34 cellular contexts compared by ENCODE assay signal in the genomic region with DNA sequence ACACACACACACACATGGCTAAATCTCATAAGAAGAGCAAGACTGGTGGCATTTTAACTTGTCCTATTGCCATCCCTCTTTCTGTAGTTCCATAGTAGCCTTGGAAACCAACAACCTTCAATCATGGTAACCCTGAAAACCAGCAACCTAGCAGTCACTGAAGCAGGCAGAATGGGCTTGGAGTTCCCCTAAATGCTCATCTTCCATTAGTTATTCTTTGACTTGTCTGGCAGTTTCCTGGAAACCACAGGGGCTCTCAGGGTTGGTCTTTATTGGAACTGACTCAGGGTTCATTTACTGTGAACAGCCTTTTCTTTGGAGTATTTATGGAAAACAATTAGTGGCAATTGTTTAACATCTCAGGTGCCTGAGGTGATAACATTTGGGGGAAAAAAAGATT. TPM values are rescaled to one million over a fixed set of nuclear protein-coding genes. Genes with fewer than 3 reads are reported as not detected.
DNase-seq lines count a peak whose midpoint lies in the region; ATAC-seq and TF ChIP-seq lines count a peak whose summit lies in the region.
"Had no signal": no experiment of that assay in that cellular context is flagged by ENCODE, and none has a peak within 500 bp of the region (broad histone marks: within the 10 kb centered on the region; RNA-seq: fewer than 3 reads in every experiment).

No MANE protein-coding gene starts in this region.

- H3K9me3 ChIP-seq in upper lobe of left lung: peaks cover 0 to 10% (median 3%) of the 10 kb centered on the region in 4 donors
- H3K9me3 ChIP-seq: ovary had no signal

- peak; percentile 49 for DNase-seq in activated CD4-positive, alpha-beta memory T cell treated with anti-CD3 and anti-CD28 coated beads for 36 hours
- DNase-seq in activated CD4-positive, alpha-beta memory T cell treated with anti-CD3 and anti-CD28 coated beads, Interleukin-2, amount 10 ng/mL, durations not matched to agents 7 days and 5 days: no peak
- DNase-seq in GM12865 (ENCODE audit: low read depth) (peak; percentile 29), renal cortical epithelial cell (ENCODE audit: low read depth) (peak; percentile 70), upper lobe of left lung (no peak), NCI-H2227 (lab: John Stamatoyannopoulos, UW; ENCODE audit: unreplicated experiment) (no peak), KBM-7 (no peak)
- no peak for DNase-seq in activated T-helper 1 cell treated with anti-CD3 and anti-CD28 coated beads, Interleukin-12 subunit alpha, Interleukin-12 subunit beta, Interleukin-2, Interleukin-4 antibody, amounts not matched to agents 30 ng/mL and 10 ng/mL and 1 ng/mL, durations not matched to agents 14 hours and 24 hours and 36 hours (ENCODE audit: low spot score)
- DNase-seq: activated CD4-positive, alpha-beta T cell treated with anti-CD3 and anti-CD28 coated beads, Interleukin-2, amount 10 ng/mL, durations not matched to agents 7 days and 5 days; activated CD8-positive, alpha-beta memory T cell treated with anti-CD3 and anti-CD28 coated beads, Interleukin-2, amount 50 U/mL, for 4 hours; activated effector memory CD4-positive, alpha-beta T cell treated with anti-CD3 and anti-CD28 coated beads, Interleukin-2, amount 50 U/mL, for 16 hours; caudate nucleus; CD4-positive, alpha-beta T cell; DND-41; effector memory CD8-positive, alpha-beta T cell; erythroblast; immature natural killer cell; NCI-H1417; NCI-H2029 treated with DMSO at 0.1 percent for 48 hours; NCI-H2227 treated with DMSO at 0.1 percent for 48 hours; NCI-H526; ovary; retina; SHP77 treated with DMSO at 0.1 percent for 48 hours; stimulated activated naive CD4-positive, alpha-beta T cell treated with Interleukin-2 at 50 U/mL for 16 hours had no signal

- H3K4me3 Mint-ChIP-seq in activated CD4-positive, alpha-beta memory T cell treated with anti-CD3 and anti-CD28 coated beads for 36 hours: no peak overlapping the region
- H3K4me3 Mint-ChIP-seq in activated CD4-positive, alpha-beta memory T cell treated with anti-CD3 and anti-CD28 coated beads, Interleukin-2, amount 10 ng/mL, durations not matched to agents 7 days and 5 days: no peak overlapping the region
- H3K4me3 Mint-ChIP-seq in activated T-helper 1 cell treated with anti-CD3 and anti-CD28 coated beads, Interleukin-12 subunit alpha, Interleukin-12 subunit beta, Interleukin-2, Interleukin-4 antibody, amounts not matched to agents 30 ng/mL and 10 ng/mL and 1 ng/mL, durations not matched to agents 14 hours and 24 hours and 36 hours: no peak overlapping the region
- H3K4me3 Mint-ChIP-seq: activated CD4-positive, alpha-beta T cell treated with anti-CD3 and anti-CD28 coated beads, Interleukin-2, amount 10 ng/mL, durations not matched to agents 7 days and 5 days; CD4-positive, alpha-beta T cell; effector memory CD8-positive, alpha-beta T cell; immature natural killer cell; memory B cell; neural crest cell; T-helper 2 cell treated with Interferon-gamma antibody and Interleukin-4, amounts not matched to agents 5 μg/mL and 100 μg/mL, for 36 hours had no signal

- in situ Hi-C loops in KBM-7 (cut with MboI; ENCODE audit: low pct_unique_long_range_greater_than_20kb, low sequenced_read_pairs): no loop called here

- no peaks in the 10 kb centered on the region for H3K4me1 ChIP-seq in upper lobe of left lung
- H3K4me1 ChIP-seq: A549 had no signal

- no peaks in the 10 kb centered on the region for H3K27me3 Mint-ChIP-seq in activated CD4-positive, alpha-beta memory T cell treated with anti-CD3 and anti-CD28 coated beads for 36 hours
- peaks cover 14% of the 10 kb centered on the region for H3K27me3 Mint-ChIP-seq in activated CD4-positive, alpha-beta memory T cell treated with anti-CD3 and anti-CD28 coated beads, Interleukin-2, amount 10 ng/mL, durations not matched to agents 7 days and 5 days
- peaks cover 2% of the 10 kb centered on the region for H3K27me3 Mint-ChIP-seq in activated T-helper 1 cell treated with anti-CD3 and anti-CD28 coated beads, Interleukin-12 subunit alpha, Interleukin-12 subunit beta, Interleukin-2, Interleukin-4 antibody, amounts not matched to agents 30 ng/mL and 10 ng/mL and 1 ng/mL, durations not matched to agents 14 hours and 24 hours and 36 hours (ENCODE audit: insufficient read depth)
- H3K27me3 Mint-ChIP-seq: activated CD4-positive, alpha-beta T cell treated with anti-CD3 and anti-CD28 coated beads, Interleukin-2, amount 10 ng/mL, durations not matched to agents 7 days and 5 days; CD4-positive, alpha-beta T cell; effector memory CD8-positive, alpha-beta T cell; memory B cell had no signal

- H3K36me3 ChIP-seq in upper lobe of left lung: no peaks in the 10 kb centered on the region
- H3K36me3 ChIP-seq: ovary, thoracic aorta had no signal

- H3K27me3 ChIP-seq in upper lobe of left lung: no peaks in the 10 kb centered on the region
- H3K27me3 ChIP-seq: ovary had no signal

- POLR2A ChIA-PET in activated CD4-positive, alpha-beta memory T cell treated with anti-CD3 and anti-CD28 coated beads for 36 hours (lab: Charles Lee): no interaction called here
- POLR2A ChIA-PET in activated CD4-positive, alpha-beta memory T cell treated with anti-CD3 and anti-CD28 coated beads, Interleukin-2, amount 10 ng/mL, durations not matched to agents 7 days and 5 days (lab: Charles Lee): interaction anchor here (1.0 kb wide), 1 partner anchor 34 kb away, joined by 3 read pairs; no protein-coding TSS in a partner anchor

- TF ChIP-seq CTCF in GM12865 (IDR thresholded peaks at IDR 0.05; ENCODE audit: insufficient read depth, low read depth, low read length, missing control alignments) (no peak), upper lobe of left lung (IDR thresholded peaks at IDR 0.05) (no peak)

- intact Hi-C loops in activated CD4-positive, alpha-beta memory T cell treated with anti-CD3 and anti-CD28 coated beads for 36 hours (cut with micrococcal nuclease): no loop called here
- intact Hi-C loops in activated T-helper 1 cell treated with anti-CD3 and anti-CD28 coated beads, Interleukin-12 subunit alpha, Interleukin-12 subunit beta, Interleukin-2, Interleukin-4 antibody, amounts not matched to agents 30 ng/mL and 10 ng/mL and 1 ng/mL, durations not matched to agents 14 hours and 24 hours and 36 hours (cut with micrococcal nuclease): no loop called here

- H3K4me3 ChIP-seq in GM12865 (ENCODE audit: low read depth, low read length): no peak overlapping the region
- H3K4me3 ChIP-seq in upper lobe of left lung: no peak overlapping the region
- H3K4me3 ChIP-seq: A549, ovary, thoracic aorta had no signal

- peaks cover 7% of the 10 kb centered on the region for H3K4me1 Mint-ChIP-seq in activated CD4-positive, alpha-beta memory T cell treated with anti-CD3 and anti-CD28 coated beads for 36 hours (ENCODE audit: low read depth)
- H3K4me1 Mint-ChIP-seq in activated CD4-positive, alpha-beta memory T cell treated with anti-CD3 and anti-CD28 coated beads, Interleukin-2, amount 10 ng/mL, durations not matched to agents 7 days and 5 days: peaks cover 11% of the 10 kb centered on the region
- H3K4me1 Mint-ChIP-seq in activated T-helper 1 cell treated with anti-CD3 and anti-CD28 coated beads, Interleukin-12 subunit alpha, Interleukin-12 subunit beta, Interleukin-2, Interleukin-4 antibody, amounts not matched to agents 30 ng/mL and 10 ng/mL and 1 ng/mL, durations not matched to agents 14 hours and 24 hours and 36 hours (ENCODE audit: low read depth): peaks cover 15% of the 10 kb centered on the region
- H3K4me1 Mint-ChIP-seq: memory B cell had no signal

- no peak overlapping the region for H3K27ac ChIP-seq in upper lobe of left lung
- H3K27ac ChIP-seq: A549, HL-60, KMS-11, ovary, thoracic aorta had no signal

- H3K27ac Mint-ChIP-seq in activated CD4-positive, alpha-beta memory T cell treated with anti-CD3 and anti-CD28 coated beads for 36 hours: peak overlapping the region; percentile 15
- H3K27ac Mint-ChIP-seq in activated CD4-positive, alpha-beta memory T cell treated with anti-CD3 and anti-CD28 coated beads, Interleukin-2, amount 10 ng/mL, durations not matched to agents 7 days and 5 days: no peak overlapping the region
- peak overlapping the region; percentile 80 for H3K27ac Mint-ChIP-seq in activated T-helper 1 cell treated with anti-CD3 and anti-CD28 coated beads, Interleukin-12 subunit alpha, Interleukin-12 subunit beta, Interleukin-2, Interleukin-4 antibody, amounts not matched to agents 30 ng/mL and 10 ng/mL and 1 ng/mL, durations not matched to agents 14 hours and 24 hours and 36 hours
- H3K27ac Mint-ChIP-seq: activated CD4-positive, alpha-beta T cell treated with anti-CD3 and anti-CD28 coated beads, Interleukin-2, amount 10 ng/mL, durations not matched to agents 7 days and 5 days; CD4-positive, alpha-beta T cell; effector memory CD8-positive, alpha-beta T cell; immature natural killer cell; memory B cell; T-helper 2 cell treated with Interferon-gamma antibody and Interleukin-4, amounts not matched to agents 5 μg/mL and 100 μg/mL, for 36 hours had no signal

- CTCF ChIA-PET in activated CD4-positive, alpha-beta memory T cell treated with anti-CD3 and anti-CD28 coated beads for 36 hours (lab: Charles Lee): no interaction called here
- CTCF ChIA-PET in activated CD4-positive, alpha-beta memory T cell treated with anti-CD3 and anti-CD28 coated beads, Interleukin-2, amount 10 ng/mL, durations not matched to agents 7 days and 5 days (lab: Charles Lee): no interaction called here

- peaks cover 21% of the 10 kb centered on the region for H3K36me3 Mint-ChIP-seq in activated CD4-positive, alpha-beta memory T cell treated with anti-CD3 and anti-CD28 coated beads for 36 hours
- peaks cover 19% of the 10 kb centered on the region for H3K36me3 Mint-ChIP-seq in activated CD4-positive, alpha-beta memory T cell treated with anti-CD3 and anti-CD28 coated beads, Interleukin-2, amount 10 ng/mL, durations not matched to agents 7 days and 5 days (ENCODE audit: low read depth)
- peaks cover 16% of the 10 kb centered on the region for H3K36me3 Mint-ChIP-seq in activated T-helper 1 cell treated with anti-CD3 and anti-CD28 coated beads, Interleukin-12 subunit alpha, Interleukin-12 subunit beta, Interleukin-2, Interleukin-4 antibody, amounts not matched to agents 30 ng/mL and 10 ng/mL and 1 ng/mL, durations not matched to agents 14 hours and 24 hours and 36 hours (ENCODE audit: low read depth)

- TF ChIP-seq POLR2A in upper lobe of left lung (IDR thresholded peaks at IDR 0.05): no peak

- no peak for TF ChIP-seq EP300 in upper lobe of left lung (IDR thresholded peaks at IDR 0.05)

- H3K9me3 Mint-ChIP-seq in activated CD4-positive, alpha-beta memory T cell treated with anti-CD3 and anti-CD28 coated beads for 36 hours: peaks cover 25% of the 10 kb centered on the region
- H3K9me3 Mint-ChIP-seq in activated CD4-positive, alpha-beta memory T cell treated with anti-CD3 and anti-CD28 coated beads, Interleukin-2, amount 10 ng/mL, durations not matched to agents 7 days and 5 days: peaks cover 18% of the 10 kb centered on the region
- H3K9me3 Mint-ChIP-seq in activated T-helper 1 cell treated with anti-CD3 and anti-CD28 coated beads, Interleukin-12 subunit alpha, Interleukin-12 subunit beta, Interleukin-2, Interleukin-4 antibody, amounts not matched to agents 30 ng/mL and 10 ng/mL and 1 ng/mL, durations not matched to agents 14 hours and 24 hours and 36 hours: peaks cover 32% of the 10 kb centered on the region

- no peak for ATAC-seq in upper lobe of left lung (ENCODE audit: low FRiP score in 2 of 2)
- ATAC-seq: A549; effector memory CD8-positive, alpha-beta T cell; Panc1 had no signal

RNA-seq across cellular contexts. Expression of a gene that starts 19.4 kb away (rescaled TPM):
- 10 to 100 TPM; 16.0 to 18.3 TPM for total RNA-seq in activated CD4-positive, alpha-beta memory T cell treated with anti-CD3 and anti-CD28 coated beads for 36 hours
- total RNA-seq in activated CD4-positive, alpha-beta memory T cell treated with anti-CD3 and anti-CD28 coated beads, Interleukin-2, amount 10 ng/mL, durations not matched to agents 7 days and 5 days: 10 to 100 TPM; 21.6 to 21.8 TPM
- 22.0 and 25.9 TPM in 2 replicates for total RNA-seq in activated T-helper 1 cell treated with anti-CD3 and anti-CD28 coated beads, Interleukin-12 subunit alpha, Interleukin-12 subunit beta, Interleukin-2, Interleukin-4 antibody, amounts not matched to agents 30 ng/mL and 10 ng/mL and 1 ng/mL, durations not matched to agents 14 hours and 24 hours and 36 hours
- total RNA-seq in renal cortical epithelial cell: 3.8 and 25.3 TPM in 2 replicates
- 10 to 100 TPM; 23.7 to 37.4 (median 33.4) TPM for total RNA-seq in upper lobe of left lung

RNA-seq across cellular contexts. Expression of a gene that starts 46.9 kb away (rescaled TPM):
- 10 to 100 TPM; 61.0 to 65.0 TPM for total RNA-seq in activated CD4-positive, alpha-beta memory T cell treated with anti-CD3 and anti-CD28 coated beads for 36 hours
- total RNA-seq in activated CD4-positive, alpha-beta memory T cell treated with anti-CD3 and anti-CD28 coated beads, Interleukin-2, amount 10 ng/mL, durations not matched to agents 7 days and 5 days: 10 to 100 TPM; 53.7 to 56.2 TPM
- total RNA-seq in activated T-helper 1 cell treated with anti-CD3 and anti-CD28 coated beads, Interleukin-12 subunit alpha, Interleukin-12 subunit beta, Interleukin-2, Interleukin-4 antibody, amounts not matched to agents 30 ng/mL and 10 ng/mL and 1 ng/mL, durations not matched to agents 14 hours and 24 hours and 36 hours: 54.6 and 55.7 TPM in 2 replicates
- total RNA-seq in renal cortical epithelial cell (17.2 and 29.5 TPM in 2 replicates), upper lobe of left lung (10 to 100 TPM; 56.7 to 90.1 (median 80.1) TPM)
- total RNA-seq: H4 had no signal

Comparison
In these comparisons a context has a peak if more than half of its experiments do, and no peak if none do; other contexts are left out.
1. DNase-seq: peak in activated CD4-positive, alpha-beta memory T cell treated with anti-CD3 and anti-CD28 coated beads for 36 hours (single experiment), GM12865 (single experiment) and renal cortical epithelial cell (single experiment); none in activated CD4-positive, alpha-beta memory T cell treated with anti-CD3 and anti-CD28 coated beads, Interleukin-2, amount 10 ng/mL, durations not matched to agents 7 days and 5 days (single experiment), activated T-helper 1 cell treated with anti-CD3 and anti-CD28 coated beads, Interleukin-12 subunit alpha, Interleukin-12 subunit beta, Interleukin-2, Interleukin-4 antibody, amounts not matched to agents 30 ng/mL and 10 ng/mL and 1 ng/mL, durations not matched to agents 14 hours and 24 hours and 36 hours (single experiment), upper lobe of left lung (0 of 2), NCI-H2227 (single experiment) and KBM-7 (single experiment).